11 cellular contexts compared by ENCODE assay signal in the genomic region with DNA sequence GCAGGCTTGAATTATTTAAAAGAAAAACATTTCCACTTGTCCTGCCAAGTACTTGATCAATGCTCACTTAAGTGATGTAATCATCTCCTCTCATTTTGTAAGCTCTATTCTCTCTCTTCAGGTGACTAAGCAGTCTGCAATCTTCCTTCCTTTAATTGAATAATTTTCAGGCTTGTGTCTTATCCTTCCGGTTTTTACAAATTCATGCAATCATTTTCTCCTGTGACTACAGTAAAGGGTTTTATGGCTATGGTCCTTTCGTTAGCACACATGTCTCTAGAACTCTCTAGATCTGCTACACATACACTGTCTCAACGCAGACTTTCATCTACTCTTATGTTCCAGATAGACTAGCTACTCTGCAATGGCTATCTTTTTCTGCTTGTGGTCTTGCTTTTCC. TPM values are rescaled to one million over a fixed set of nuclear protein-coding genes. Genes with fewer than 3 reads are reported as not detected.
DNase-seq lines count a peak whose midpoint lies in the region; ATAC-seq, FAIRE-seq and TF ChIP-seq lines count a peak whose summit lies in the region.
"Had no signal": no experiment of that assay in that cellular context is flagged by ENCODE, and none has a peak within 500 bp of the region (broad histone marks: within the 10 kb centered on the region; RNA-seq: fewer than 3 reads in every experiment).

No MANE protein-coding gene starts in this region.

- peaks cover 8% of the 10 kb centered on the region for H3K27me3 Mint-ChIP-seq in activated T-cell treated with anti-CD3 and anti-CD28 coated beads, Interleukin-2, amount 50 U/mL, for 72 hours (ENCODE audit: low read depth)
- H3K27me3 Mint-ChIP-seq in glutamatergic neuron (ENCODE audit: unreplicated experiment) = no peaks in the 10 kb centered on the region

- no peak for DNase-seq in activated T-cell treated with anti-CD3 and anti-CD28 coated beads, Interleukin-2, amount 50 U/mL, for 72 hours
- DNase-seq in activated T-cell treated with anti-CD3 and anti-CD28 coated beads, Interleukin-2, amount 50 U/mL, for 48 hours = no peak
- DNase-seq in OCI-LY7 (ENCODE audit: low spot score) (no peak), fibroblast of gingiva (ENCODE audit: low read depth) (peak; percentile 80), urothelium cell line (ENCODE audit: low spot score) (peak; percentile 67), glutamatergic neuron (no peak), GM12891 (ENCODE audit: insufficient read length, low spot score) (no peak), HEK293T (ENCODE audit: extremely low spot score) (no peak)
- DNase-seq: activated CD4-positive, CD25-positive, alpha-beta regulatory T cell; C1 segment of cervical spinal cord had no signal

- H3K4me3 Mint-ChIP-seq in activated T-cell treated with anti-CD3 and anti-CD28 coated beads, Interleukin-2, amount 50 U/mL, for 72 hours = peak overlapping the region in 1 of 2 donors; percentile 35
- no peak overlapping the region for H3K4me3 Mint-ChIP-seq in glutamatergic neuron (ENCODE audit: unreplicated experiment)

- H4K20me1 ChIP-seq in OCI-LY7 (ENCODE audit: insufficient read depth, low read length) = no peaks in the 10 kb centered on the region

- POLR2A ChIA-PET in OCI-LY7 (lab: Charles Lee) = interaction anchor here (0.5 to 2.1 kb wide), 3 partner anchors 47 to 918 kb away, joined by 3 to 10 read pairs (median 6); no protein-coding TSS in a partner anchor
- POLR2A ChIA-PET in HEK293T (lab: Yijun Ruan, JAX) = no interaction called here

- no peak for TF ChIP-seq CTCF in OCI-LY7 (conservative IDR thresholded peaks at IDR 0.05; ENCODE audit: low read length)
- no peak for TF ChIP-seq CTCF in glutamatergic neuron (IDR thresholded peaks at IDR 0.05; ENCODE audit: partially characterized antibody, unreplicated experiment)

- H3K36me3 ChIP-seq in OCI-LY7 (ENCODE audit: insufficient read depth, low read length) = no peaks in the 10 kb centered on the region

- H3K79me2 ChIP-seq in OCI-LY7 (ENCODE audit: insufficient read depth, low read depth, low read length) = no peaks in the 10 kb centered on the region

- no peak for ATAC-seq in activated T-cell treated with anti-CD3 and anti-CD28 coated beads, Interleukin-2, amount 50 U/mL, for 72 hours (replicated peaks in 1 of 2)

- no peak overlapping the region for H3K4me3 ChIP-seq in OCI-LY7 (ENCODE audit: low read depth, low read length, poor library complexity, severe bottlenecking)

- no peak overlapping the region for H3K27ac ChIP-seq in OCI-LY7 (ENCODE audit: low read depth, low read length, poor library complexity, severe bottlenecking)

- H3K4me1 ChIP-seq in OCI-LY7 (ENCODE audit: insufficient read depth, low read length, poor library complexity, severe bottlenecking) = peaks cover 6% of the 10 kb centered on the region

- H3K36me3 Mint-ChIP-seq in activated T-cell treated with anti-CD3 and anti-CD28 coated beads, Interleukin-2, amount 50 U/mL, for 72 hours (ENCODE audit: insufficient read depth in 2 of 2) = no peaks in the 10 kb centered on the region
- H3K36me3 Mint-ChIP-seq in glutamatergic neuron (ENCODE audit: unreplicated experiment) = no peaks in the 10 kb centered on the region

- H3K4me1 Mint-ChIP-seq in activated T-cell treated with anti-CD3 and anti-CD28 coated beads, Interleukin-2, amount 50 U/mL, for 72 hours (ENCODE audit: low read depth) = peaks cover 36% of the 10 kb centered on the region
- peaks cover 10% of the 10 kb centered on the region for H3K4me1 Mint-ChIP-seq in glutamatergic neuron (ENCODE audit: low read depth, unreplicated experiment)

- H3K9me2 ChIP-seq in OCI-LY7 (ENCODE audit: insufficient read depth, low read length) = no peaks in the 10 kb centered on the region

- peak overlapping the region; percentile 44 for H3K27ac Mint-ChIP-seq in activated T-cell treated with anti-CD3 and anti-CD28 coated beads, Interleukin-2, amount 50 U/mL, for 72 hours
- no peak overlapping the region for H3K27ac Mint-ChIP-seq in glutamatergic neuron (ENCODE audit: unreplicated experiment)

- CTCF ChIA-PET in OCI-LY7 (lab: Charles Lee; ENCODE audit: unreplicated experiment) = no interaction called here
- CTCF ChIA-PET in HEK293T (lab: Yijun Ruan, JAX) = interaction anchor here (0.7 kb wide), 1 partner anchor 16 kb away, joined by 3 read pairs; no protein-coding TSS in a partner anchor

- H2AFZ ChIP-seq in OCI-LY7 (ENCODE audit: low read length) = peak overlapping the region; percentile 42; the same call in 1 of the 2 replicates

- H3K4me2 ChIP-seq in OCI-LY7 (ENCODE audit: low read length) = no peak overlapping the region

- no peak for TF ChIP-seq POLR2A in GM12891 (IDR thresholded peaks at IDR 0.05; ENCODE audit: low read depth, low read length)

- intact Hi-C loops in OCI-LY7 (cut with micrococcal nuclease; ENCODE audit: unreplicated experiment) = no loop called here

- no TSS peak for BruUV-seq in OCI-LY7 (replicated peaks; lab: Mats Ljungman, UMichigan)

- no peaks in the 10 kb centered on the region for H3K9me3 Mint-ChIP-seq in activated T-cell treated with anti-CD3 and anti-CD28 coated beads, Interleukin-2, amount 50 U/mL, for 72 hours
- no peaks in the 10 kb centered on the region for H3K9me3 Mint-ChIP-seq in glutamatergic neuron (ENCODE audit: unreplicated experiment)

- H3K9me3 ChIP-seq in OCI-LY7 (ENCODE audit: low read length) = no peaks in the 10 kb centered on the region

- FAIRE-seq in urothelium cell line (lab: Jason Lieb, UNC) = no peak
- no peak for FAIRE-seq in GM12891 (lab: Jason Lieb, UNC)
- FAIRE-seq: colon had no signal

TF ChIP-seq in GM12891, 5 proteins besides CTCF, POLR2A, EP300 and RAD21:
- TF ChIP-seq POU2F2 (IDR thresholded peaks at IDR 0.05; ENCODE audit: low read depth, low read length) (no peak), SPI1 (IDR thresholded peaks at IDR 0.05; ENCODE audit: low read depth, low read length) (no peak), TAF1 (IDR thresholded peaks at IDR 0.05; ENCODE audit: low read depth, low read length) (no peak), PAX5 (IDR thresholded peaks at IDR 0.05; ENCODE audit: insufficient read depth, low read length, severe bottlenecking) (no peak), POLR2AphosphoS5 (IDR thresholded peaks at IDR 0.05; ENCODE audit: low read depth, low read length) (no peak)
TF ChIP-seq in GM12891: peak in this region for 0.

TF ChIP-seq in HEK293T, 16 proteins besides CTCF, POLR2A, EP300 and RAD21:
- TF ChIP-seq FOXA1 (IDR thresholded peaks at IDR 0.05) = no peak
- TF ChIP-seq ZNF384 (IDR thresholded peaks at IDR 0.05) = no peak
- no peak for TF ChIP-seq FOXK2 (IDR thresholded peaks at IDR 0.05)
- TF ChIP-seq L3MBTL2 (conservative IDR thresholded peaks at IDR 0.05) = no peak
- TF ChIP-seq ARNT (IDR thresholded peaks at IDR 0.05) = no peak

RNA-seq across cellular contexts. Expression of gene UPB1, which starts 12.5 kb away (rescaled TPM):
- total RNA-seq in activated T-cell treated with anti-CD3 and anti-CD28 coated beads, Interleukin-2, amount 50 U/mL, for 72 hours = 1 to 10 TPM in 1 of 2 donors, under 1 TPM in 1; 0.26 to 1.2 TPM
- 0.13 and 0.69 TPM in 2 replicates for total RNA-seq in OCI-LY7 (2014; rRNA removed; shearing (Covaris generic))
- total RNA-seq in OCI-LY7 (2022) = 0.70 and 0.85 TPM in 2 replicates
- total RNA-seq in glutamatergic neuron (ENCODE audit: unreplicated experiment) = 0.37 TPM
- polyA plus RNA-seq in GM12891 (2012; ENCODE audit: low read depth, missing spikeins) = 7.6 TPM

RNA-seq across cellular contexts. Expression of gene ADORA2A, which starts 55.2 kb away (rescaled TPM):
- total RNA-seq in activated T-cell treated with anti-CD3 and anti-CD28 coated beads, Interleukin-2, amount 50 U/mL, for 72 hours = 10 to 100 TPM; 34.6 to 41.2 TPM
- 31.2 and 35.7 TPM in 2 replicates for total RNA-seq in OCI-LY7 (2014; rRNA removed; shearing (Covaris generic))
- 29.5 and 35.0 TPM in 2 replicates for total RNA-seq in OCI-LY7 (2022)
- 15.9 TPM for total RNA-seq in glutamatergic neuron (ENCODE audit: unreplicated experiment)
- polyA plus RNA-seq in GM12891 (2012; ENCODE audit: low read depth, missing spikeins) = 15.5 TPM

Comparison
In these comparisons a context has a peak if more than half of its experiments do, and no peak if none do; other contexts are left out.
1. DNase-seq: peak in fibroblast of gingiva (single experiment) and urothelium cell line (single experiment); none in activated T-cell treated with anti-CD3 and anti-CD28 coated beads, Interleukin-2, amount 50 U/mL, for 72 hours (0 of 2), activated T-cell treated with anti-CD3 and anti-CD28 coated beads, Interleukin-2, amount 50 U/mL, for 48 hours (0 of 2), OCI-LY7 (single experiment), glutamatergic neuron (single experiment), GM12891 (single experiment) and HEK293T (single experiment).